Comparison of ENCODE assay signal across 8 cellular contexts in genomic region chr18:58529714-58530354, GRCh38.
DNase-seq lines count a peak whose midpoint lies in the region; ATAC-seq, FAIRE-seq and TF ChIP-seq lines count a peak whose summit lies in the region.

No MANE protein-coding gene starts in this region.

- ATAC-seq in HG02798 (IDR thresholded peaks at IDR 0.05; ENCODE audit: poor library complexity, unreplicated experiment): peak; percentile 41
- ATAC-seq in mucosa of descending colon: peak; percentile 50
- ATAC-seq in GM18511 (IDR thresholded peaks at IDR 0.05; ENCODE audit: unreplicated experiment): no peak

- no peaks in the 10 kb centered on the region for H3K9me3 ChIP-seq in effector memory CD4-positive, alpha-beta T cell (ENCODE audit: control insufficient read depth, low read length)
- H3K9me3 ChIP-seq in mucosa of descending colon (no peaks in the 10 kb centered on the region), suprapubic skin (no peaks in the 10 kb centered on the region)

- DNase-seq in D721Med (ENCODE audit: insufficient read length, low spot score) (peak; percentile 91), NCI-H774 (lab: John Stamatoyannopoulos, UW) (peak; percentile 52), mucosa of descending colon (peak in 2 of 3 donors; percentile 73 to 85), suprapubic skin (ENCODE audit: low spot score in 2 of 2) (no peak)
- DNase-seq in activated CD4-positive, alpha-beta memory T cell treated with anti-CD3 and anti-CD28 coated beads, Interleukin-2, amount 10 ng/mL, durations not matched to agents 7 days and 5 days: peak; percentile 63
- peak; percentile 33 to 54 (median 43) for DNase-seq in effector memory CD4-positive, alpha-beta T cell

- CTCF ChIA-PET in activated CD4-positive, alpha-beta memory T cell treated with anti-CD3 and anti-CD28 coated beads, Interleukin-2, amount 10 ng/mL, durations not matched to agents 7 days and 5 days (lab: Charles Lee): interaction anchor here (0.8 to 8.9 kb wide), 16 partner anchors 9 to 236 kb away, joined by 3 to 216 read pairs (median 5); partner anchors contain the start of gene MALT1

- intact Hi-C loops in mucosa of descending colon (cut with DNase I, micrococcal nuclease): loop anchor here (2.0 to 5.0 kb wide), 2 partner anchors 232 to 235 kb away; no protein-coding TSS in a partner anchor

- H3K4me3 Mint-ChIP-seq in activated CD4-positive, alpha-beta memory T cell treated with anti-CD3 and anti-CD28 coated beads, Interleukin-2, amount 10 ng/mL, durations not matched to agents 7 days and 5 days: no peak overlapping the region

- H3K27ac ChIP-seq in effector memory CD4-positive, alpha-beta T cell (ENCODE audit: insufficient read depth, low read length, poor library complexity, severe bottlenecking): no peak overlapping the region
- H3K27ac ChIP-seq in suprapubic skin: no peak overlapping the region

- H3K9me3 Mint-ChIP-seq in activated CD4-positive, alpha-beta memory T cell treated with anti-CD3 and anti-CD28 coated beads, Interleukin-2, amount 10 ng/mL, durations not matched to agents 7 days and 5 days: no peaks in the 10 kb centered on the region

- peaks cover 26% of the 10 kb centered on the region for H3K27me3 Mint-ChIP-seq in activated CD4-positive, alpha-beta memory T cell treated with anti-CD3 and anti-CD28 coated beads, Interleukin-2, amount 10 ng/mL, durations not matched to agents 7 days and 5 days

- H3K4me3 ChIP-seq in effector memory CD4-positive, alpha-beta T cell (ENCODE audit: insufficient read depth, low read depth, low read length, poor library complexity, severe bottlenecking): no peak overlapping the region
- H3K4me3 ChIP-seq in mucosa of descending colon (no peak overlapping the region), suprapubic skin (no peak overlapping the region)

- peak; percentile 100 for FAIRE-seq in D721Med (lab: Jason Lieb, UNC)

- 41% methylated on average over 6 of the region's 6 CpGs for WGBS in suprapubic skin

- H3K27ac Mint-ChIP-seq in activated CD4-positive, alpha-beta memory T cell treated with anti-CD3 and anti-CD28 coated beads, Interleukin-2, amount 10 ng/mL, durations not matched to agents 7 days and 5 days: no peak overlapping the region

- no peaks in the 10 kb centered on the region for H3K27me3 ChIP-seq in effector memory CD4-positive, alpha-beta T cell (replicated peaks; ENCODE audit: control insufficient read depth, insufficient read depth, low read length, poor library complexity, severe bottlenecking)
- no peaks in the 10 kb centered on the region for H3K27me3 ChIP-seq in suprapubic skin

- H3K4me1 Mint-ChIP-seq in activated CD4-positive, alpha-beta memory T cell treated with anti-CD3 and anti-CD28 coated beads, Interleukin-2, amount 10 ng/mL, durations not matched to agents 7 days and 5 days: peaks cover 4% of the 10 kb centered on the region

- no peak for TF ChIP-seq POLR2A in suprapubic skin (IDR thresholded peaks at IDR 0.05)

- TF ChIP-seq CTCF in D721Med (IDR thresholded peaks at IDR 0.05; ENCODE audit: insufficient read depth, missing control alignments) (peak; percentile 93), mucosa of descending colon (IDR thresholded peaks at IDR 0.05) (peak; percentile 70), suprapubic skin (IDR thresholded peaks at IDR 0.05) (peak; percentile 60 to 61)

- H3K4me1 ChIP-seq in effector memory CD4-positive, alpha-beta T cell (ENCODE audit: control insufficient read depth, insufficient read depth, low read length, poor library complexity, severe bottlenecking): peaks cover 4% of the 10 kb centered on the region
- H3K4me1 ChIP-seq in mucosa of descending colon (ENCODE audit: low read depth) (peaks cover 16% of the 10 kb centered on the region), suprapubic skin (no peaks in the 10 kb centered on the region)

- no peak for TF ChIP-seq EP300 in suprapubic skin (IDR thresholded peaks at IDR 0.05)

- H3K36me3 ChIP-seq in effector memory CD4-positive, alpha-beta T cell (ENCODE audit: control insufficient read depth, insufficient read depth, low read length): no peaks in the 10 kb centered on the region
- H3K36me3 ChIP-seq in mucosa of descending colon (ENCODE audit: low read depth) (no peaks in the 10 kb centered on the region), suprapubic skin (no peaks in the 10 kb centered on the region)

- H3K36me3 Mint-ChIP-seq in activated CD4-positive, alpha-beta memory T cell treated with anti-CD3 and anti-CD28 coated beads, Interleukin-2, amount 10 ng/mL, durations not matched to agents 7 days and 5 days (ENCODE audit: low read depth): no peaks in the 10 kb centered on the region

- POLR2A ChIA-PET in activated CD4-positive, alpha-beta memory T cell treated with anti-CD3 and anti-CD28 coated beads, Interleukin-2, amount 10 ng/mL, durations not matched to agents 7 days and 5 days (lab: Charles Lee): interaction anchor here (1.0 to 2.2 kb wide), 2 partner anchors 141 to 234 kb away, joined by 3 to 10 read pairs; partner anchors contain the start of gene MALT1

Comparison
In these comparisons a context has a peak if more than half of its experiments do, and no peak if none do; other contexts are left out.
1. DNase-seq: peak in D721Med (single experiment), NCI-H774 (single experiment), activated CD4-positive, alpha-beta memory T cell treated with anti-CD3 and anti-CD28 coated beads, Interleukin-2, amount 10 ng/mL, durations not matched to agents 7 days and 5 days (single experiment), effector memory CD4-positive, alpha-beta T cell (3 of 3) and mucosa of descending colon (2 of 3); none in suprapubic skin (0 of 2).
2. Peak in every context shown above with its lines, with median percentiles within 50 percentile points of each other: CTCF ChIP-seq.